1 cellular context compared by ENCODE assay signal in genomic region chr1:233679030-233679429, GRCh38.
TF ChIP-seq lines count a peak whose summit lies in the region.

No MANE protein-coding gene starts in this region.

TF ChIP-seq in HEK293, 187 proteins besides CTCF, POLR2A, EP300 and RAD21 (continued from another document):
- TF ChIP-seq PRDM6 (tag by site-specific recombination; IDR thresholded peaks at IDR 0.05): peak; percentile 74
TF ChIP-seq in HEK293: peak in this region for 3.
